In the genomic region with DNA sequence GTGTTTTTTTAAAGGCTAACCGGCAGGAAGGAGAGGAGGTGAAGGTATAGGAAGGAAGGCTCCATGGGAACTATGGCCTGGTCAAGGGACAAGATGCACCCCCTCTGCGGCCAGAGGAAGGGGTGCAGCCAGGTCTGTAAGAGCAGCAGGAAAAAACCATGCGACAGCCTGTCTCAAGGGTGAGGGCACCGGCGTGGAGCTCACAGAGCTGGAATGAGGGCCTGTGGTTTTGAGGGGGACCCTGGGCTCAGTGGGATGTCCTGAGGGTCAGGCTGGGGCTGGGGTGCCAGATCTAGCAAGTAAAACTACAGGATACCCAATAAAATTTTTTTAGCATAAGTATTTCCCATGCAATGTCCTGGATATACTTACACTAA, we compare ENCODE assay signal across 9 cellular contexts. TPM values are rescaled to one million over a fixed set of nuclear protein-coding genes. Genes with fewer than 3 reads are reported as not detected.
DNase-seq lines count a peak whose midpoint lies in the region; ATAC-seq, FAIRE-seq and TF ChIP-seq lines count a peak whose summit lies in the region.
"Had no signal": no experiment of that assay in that cellular context is flagged by ENCODE, and none has a peak within 500 bp of the region (broad histone marks: within the 10 kb centered on the region; RNA-seq: fewer than 3 reads in every experiment).

No MANE protein-coding gene starts in this region.

- peak overlapping the region; percentile 81 for H3K4me3 ChIP-seq in astrocyte (ENCODE audit: insufficient read depth, low read depth, low read length)
- peak overlapping the region; percentile 86 for H3K4me3 ChIP-seq in lower lobe of right lung
- peak overlapping the region; percentile 65 to 85 (median 66) for H3K4me3 ChIP-seq in tibial nerve

- H3K27me3 Mint-ChIP-seq in astrocyte (ENCODE audit: low read depth, unreplicated experiment), result peaks cover 20% of the 10 kb centered on the region

- H3K36me3 ChIP-seq in astrocyte (ENCODE audit: insufficient read depth, low read length), result no peaks in the 10 kb centered on the region
- peaks cover 30% of the 10 kb centered on the region for H3K36me3 ChIP-seq in lower lobe of right lung
- peaks cover 0 to 34% (median 14%) of the 10 kb centered on the region in 3 donors for H3K36me3 ChIP-seq in tibial nerve

- no peaks in the 10 kb centered on the region for H4K20me1 ChIP-seq in astrocyte (ENCODE audit: insufficient read depth, low read length)

- H3K27me3 ChIP-seq in astrocyte (ENCODE audit: insufficient read depth, low read length) (no peaks in the 10 kb centered on the region), lower lobe of right lung (ENCODE audit: low read depth) (no peaks in the 10 kb centered on the region), tibial nerve (no peaks in the 10 kb centered on the region)

- WGBS in tibial nerve, 2 donors, result 46 to 58% methylated on average over 5 of the region's 5 CpGs

- H3K4me1 ChIP-seq in astrocyte (ENCODE audit: insufficient read depth, low read length), result peaks cover 11% of the 10 kb centered on the region
- peaks cover 23% of the 10 kb centered on the region for H3K4me1 ChIP-seq in lower lobe of right lung
- H3K4me1 ChIP-seq in tibial nerve, result peaks cover 0 to 28% (median 12%) of the 10 kb centered on the region in 4 donors

- H2AFZ ChIP-seq in astrocyte (ENCODE audit: low read depth, low read length), result peak overlapping the region; percentile 96

- H3K4me1 Mint-ChIP-seq in astrocyte (ENCODE audit: low read depth, unreplicated experiment), result peaks cover 4% of the 10 kb centered on the region

- peaks cover 18% of the 10 kb centered on the region for H3K79me2 ChIP-seq in astrocyte (ENCODE audit: insufficient read depth, low read length)

- FAIRE-seq in astrocyte (lab: Jason Lieb, UNC), result no peak

- peak overlapping the region; percentile 96 for H3K9ac ChIP-seq in astrocyte (ENCODE audit: low read length)

- H3K27ac ChIP-seq in astrocyte (ENCODE audit: low read depth, low read length) (peak overlapping the region; percentile 95), lower lobe of right lung (peak overlapping the region; percentile 99), tibial nerve (peak overlapping the region; percentile 93 to 99 (median 94))

- no peak for TF ChIP-seq POLR2A in tibial nerve (IDR thresholded peaks at IDR 0.05)

- TF ChIP-seq CTCF in astrocyte (IDR thresholded peaks at IDR 0.05; ENCODE audit: insufficient read depth, low read depth, low read length) (no peak), lower lobe of right lung (IDR thresholded peaks at IDR 0.05) (no peak), tibial nerve (IDR thresholded peaks at IDR 0.05) (no peak)

- peak; percentile 28 for DNase-seq in activated T-cell treated with anti-CD3 and anti-CD28 coated beads, Interleukin-2, amount 50 U/mL, for 1 hour
- DNase-seq in activated T-cell treated with anti-CD3 and anti-CD28 coated beads for 4 hours (no peak), astrocyte (ENCODE audit: low read depth) (no peak), lower lobe of right lung (peak; percentile 53), tibial nerve (ENCODE audit: low spot score in 2 of 2) (no peak), middle frontal gyrus (ENCODE audit: extremely low spot score, low spot score) (no peak), NCI-H748 treated with DMSO at 0.1 percent for 48 hours (lab: John Stamatoyannopoulos, UW) (no peak)

- intact Hi-C loops in lower lobe of right lung (cut with DNase I), result no loop called here

- peak overlapping the region; percentile 100 for H3K4me2 ChIP-seq in astrocyte (ENCODE audit: low read length)

- H3K4me3 Mint-ChIP-seq in astrocyte (ENCODE audit: unreplicated experiment), result peak overlapping the region; percentile 90

- H3K9me3 ChIP-seq in astrocyte (ENCODE audit: insufficient read depth, low read depth, low read length) (no peaks in the 10 kb centered on the region), lower lobe of right lung (no peaks in the 10 kb centered on the region), tibial nerve (no peaks in the 10 kb centered on the region)

- ATAC-seq in lower lobe of right lung (no peak), GM18861 (IDR thresholded peaks at IDR 0.05; ENCODE audit: unreplicated experiment) (no peak)

- no peak overlapping the region for H3K27ac Mint-ChIP-seq in astrocyte (ENCODE audit: unreplicated experiment)

- no peak for TF ChIP-seq EP300 in tibial nerve (IDR thresholded peaks at IDR 0.05)

- peaks cover 7% of the 10 kb centered on the region for H3K9me3 Mint-ChIP-seq in astrocyte (ENCODE audit: unreplicated experiment)

- peaks cover 4% of the 10 kb centered on the region for H3K36me3 Mint-ChIP-seq in astrocyte (ENCODE audit: low read depth, unreplicated experiment)

RNA-seq across cellular contexts. Expression of gene MLST8, which starts 0.5 kb away (rescaled TPM):
- total RNA-seq in astrocyte, result 32.6 and 34.7 TPM in 2 replicates
- 26.6 TPM for total RNA-seq in lower lobe of right lung
- 10 to 100 TPM; 28.8 to 73.8 (median 43.8) TPM for total RNA-seq in tibial nerve

RNA-seq across cellular contexts. Expression of gene BRICD5, which starts 5.9 kb away (rescaled TPM):
- total RNA-seq in astrocyte, result 6.4 and 7.0 TPM in 2 replicates
- 7.8 TPM for total RNA-seq in lower lobe of right lung
- total RNA-seq in tibial nerve, result 100 to 1,000 TPM in 1 of 4 donors, 10 to 100 TPM in 3; 19.8 to 203 (median 24.4) TPM

RNA-seq across cellular contexts. Expression of gene CASKIN1, which starts 8.3 kb away (rescaled TPM):
- total RNA-seq in astrocyte (0.66 and 1.3 TPM in 2 replicates), lower lobe of right lung (0.09 TPM), tibial nerve (under 1 TPM in 3 of 4 donors, not detected in 1; 0.20 to 0.63 (median 0.30) TPM)
- total RNA-seq: Daoy had no signal

RNA-seq across cellular contexts. Expression of gene PGP, which starts 9.9 kb away (rescaled TPM):
- total RNA-seq in astrocyte (19.4 and 21.1 TPM in 2 replicates), lower lobe of right lung (13.3 TPM), tibial nerve (10 to 100 TPM; 13.1 to 27.0 (median 23.2) TPM)

RNA-seq across cellular contexts. Expression of gene E4F1, which starts 18.7 kb away (rescaled TPM):
- total RNA-seq in astrocyte, result 22.5 and 22.8 TPM in 2 replicates
- 21.0 TPM for total RNA-seq in lower lobe of right lung
- 10 to 100 TPM; 30.6 to 60.6 (median 45.2) TPM for total RNA-seq in tibial nerve

Comparison
In these comparisons a context has a peak if more than half of its experiments do, and no peak if none do; other contexts are left out.
1. DNase-seq: peak in activated T-cell treated with anti-CD3 and anti-CD28 coated beads, Interleukin-2, amount 50 U/mL, for 1 hour (single experiment) and lower lobe of right lung (single experiment); none in activated T-cell treated with anti-CD3 and anti-CD28 coated beads for 4 hours (single experiment), astrocyte (single experiment), tibial nerve (0 of 2), middle frontal gyrus (single experiment) and NCI-H748 treated with DMSO at 0.1 percent for 48 hours (single experiment).
2. Peak in every context shown above with its lines, with median percentiles within 50 percentile points of each other: H3K27ac ChIP-seq and H3K4me3 ChIP-seq.